In the genomic region with DNA sequence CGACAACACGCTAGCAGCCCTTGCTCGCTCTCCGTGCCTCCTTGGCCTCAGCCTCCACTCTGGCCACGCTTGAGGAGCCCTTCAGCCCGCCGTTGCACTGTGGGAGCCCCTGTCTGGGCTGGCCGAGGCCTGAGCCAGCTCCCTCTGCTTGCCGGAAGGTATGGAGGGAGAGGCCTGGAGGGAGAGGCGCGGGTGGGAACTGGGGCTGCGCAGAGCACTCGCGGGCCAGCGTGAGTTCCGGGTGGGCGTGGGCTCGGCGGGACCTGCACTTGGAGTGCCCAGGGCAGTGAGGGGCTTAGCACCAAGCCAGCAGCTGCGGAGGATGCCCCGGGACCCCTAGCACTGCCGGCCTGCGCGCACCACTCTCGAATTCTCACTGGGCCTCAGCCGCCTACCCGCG, we compare ENCODE assay signal across 22 cellular contexts. TPM values are rescaled to one million over a fixed set of nuclear protein-coding genes. Genes with fewer than 3 reads are reported as not detected.
DNase-seq lines count a peak whose midpoint lies in the region; ATAC-seq and TF ChIP-seq lines count a peak whose summit lies in the region.
"Had no signal": no experiment of that assay in that cellular context is flagged by ENCODE, and none has a peak within 500 bp of the region (broad histone marks: within the 10 kb centered on the region; RNA-seq: fewer than 3 reads in every experiment).

No MANE protein-coding gene starts in this region.

- intact Hi-C loops in spleen (cut with DNase I; ENCODE audit: low total_unique reads): no loop called here

- H3K9me3 ChIP-seq in spleen (peaks cover 0 to 5% (median 0%) of the 10 kb centered on the region in 8 donors), MM.1S (replicated peaks; ENCODE audit: insufficient read depth, low read length) (no peaks in the 10 kb centered on the region)
- H3K9me3 ChIP-seq: BE2C had no signal

- DNase-seq in glutamatergic neuron: peak; percentile 25
- peak; percentile 76 for DNase-seq in spleen
- DNase-seq in MM.1S: no peak
- DNase-seq in GM13976 (ENCODE audit: low spot score): no peak
- DNase-seq: 8988T; ACHN; BE2C; C1 segment of cervical spinal cord; CD4-positive, alpha-beta memory T cell; CD4-positive, CD25-positive, alpha-beta regulatory T cell; CD8-positive, alpha-beta memory T cell; COR-L47; DMS 273 treated with DMSO at 0.1 percent for 48 hours; DMS153; DMS79; DND-41; EL; GDM1 had no signal

- no peaks in the 10 kb centered on the region for H4K20me1 ChIP-seq in MM.1S (ENCODE audit: insufficient read depth, low read length)
- H4K20me1 ChIP-seq: BLaER1 had no signal

- H3K27ac ChIP-seq in spleen (no peak overlapping the region), MM.1S (ENCODE audit: low read length) (no peak overlapping the region)
- H3K27ac ChIP-seq: BLaER1 had no signal

- no peak overlapping the region for H3K4me3 Mint-ChIP-seq in glutamatergic neuron (ENCODE audit: unreplicated experiment)

- H3K9me2 ChIP-seq in MM.1S (replicated peaks; ENCODE audit: insufficient read depth, low read length): no peaks in the 10 kb centered on the region

- no peak for TF ChIP-seq POLR2A in spleen (IDR thresholded peaks at IDR 0.05)

- H3K4me3 ChIP-seq in spleen: no peak overlapping the region
- no peak overlapping the region for H3K4me3 ChIP-seq in MM.1S (ENCODE audit: low read length)
- H3K4me3 ChIP-seq: BLaER1, GM12878 had no signal

- H3K4me2 ChIP-seq in MM.1S (ENCODE audit: low read depth, low read length): no peak overlapping the region
- H3K4me2 ChIP-seq: BLaER1 had no signal

- TF ChIP-seq CTCF in glutamatergic neuron (IDR thresholded peaks at IDR 0.05; ENCODE audit: partially characterized antibody, unreplicated experiment): no peak
- no peak for TF ChIP-seq CTCF in spleen (IDR thresholded peaks at IDR 0.05 in 8 of 11, conservative IDR thresholded peaks at IDR 0.05 in 3 of 11)
- TF ChIP-seq CTCF in MM.1S (IDR thresholded peaks at IDR 0.05; ENCODE audit: low read length): no peak
- TF ChIP-seq CTCF in GM13976 (IDR thresholded peaks at IDR 0.05; ENCODE audit: borderline replicate concordance, control extremely low read depth, extremely low read depth, insufficient read depth, missing control alignments): no peak

- no peak for ATAC-seq in HG02588 (IDR thresholded peaks at IDR 0.05; ENCODE audit: unreplicated experiment)
- ATAC-seq: GM12878 had no signal

- peaks cover 7% of the 10 kb centered on the region for H3K4me1 Mint-ChIP-seq in glutamatergic neuron (ENCODE audit: low read depth, unreplicated experiment)

- no peak overlapping the region for H2AFZ ChIP-seq in MM.1S (ENCODE audit: low read length)

- no peaks in the 10 kb centered on the region for H3K79me2 ChIP-seq in MM.1S (ENCODE audit: low read length)

- peaks cover 10% of the 10 kb centered on the region for H3K9me3 Mint-ChIP-seq in glutamatergic neuron (ENCODE audit: unreplicated experiment)

- peaks cover 2 to 41% (median 23%) of the 10 kb centered on the region in 6 donors for H3K4me1 ChIP-seq in spleen
- no peaks in the 10 kb centered on the region for H3K4me1 ChIP-seq in MM.1S (ENCODE audit: low read length)
- H3K4me1 ChIP-seq: BE2C, BLaER1 had no signal

- H3K27me3 Mint-ChIP-seq in glutamatergic neuron (ENCODE audit: unreplicated experiment): peaks cover 13% of the 10 kb centered on the region

- no peak overlapping the region for H3K9ac ChIP-seq in MM.1S (ENCODE audit: low read length)
- H3K9ac ChIP-seq: BLaER1 had no signal

- H3K27me3 ChIP-seq in spleen (replicated peaks in 1 of 7): peaks cover 0 to 46% (median 33%) of the 10 kb centered on the region in 7 donors
- peaks cover 12% of the 10 kb centered on the region for H3K27me3 ChIP-seq in MM.1S (replicated peaks; ENCODE audit: insufficient read depth, low read length)

- no peak overlapping the region for H3K27ac Mint-ChIP-seq in glutamatergic neuron (ENCODE audit: unreplicated experiment)
- H3K27ac Mint-ChIP-seq: CD14-positive monocyte; CD4-positive, CD25-positive, alpha-beta regulatory T cell had no signal

- peaks cover 12% of the 10 kb centered on the region for H3K36me3 Mint-ChIP-seq in glutamatergic neuron (ENCODE audit: unreplicated experiment)
- H3K36me3 Mint-ChIP-seq: CD4-positive, CD25-positive, alpha-beta regulatory T cell had no signal

- in situ Hi-C loops in GM13976 (cut with MboI; ENCODE audit: low sequenced_read_pairs, unreplicated experiment): no loop called here

- WGBS in spleen, 5 donors: 94 to 99% (median 95%) methylated on average over 7 to 28 of the region's 28 CpGs

- no peaks in the 10 kb centered on the region for H3F3A ChIP-seq in MM.1S (ENCODE audit: insufficient read depth, low read length)

- H3K36me3 ChIP-seq in spleen: no peaks in the 10 kb centered on the region
- no peaks in the 10 kb centered on the region for H3K36me3 ChIP-seq in MM.1S (replicated peaks; ENCODE audit: insufficient read depth, low read length)
- H3K36me3 ChIP-seq: BE2C, BLaER1 had no signal

RNA-seq across cellular contexts. Expression of a gene that starts 15.7 kb away (rescaled TPM):
- total RNA-seq in glutamatergic neuron (ENCODE audit: unreplicated experiment): 27.0 TPM
- 10 to 100 TPM; 20.8 to 31.2 (median 23.7) TPM for total RNA-seq in spleen
- polyA plus RNA-seq in spleen: 10 to 100 TPM in 1 of 3 donors, 1 to 10 TPM in 2; 7.7 to 12.6 (median 8.4) TPM

Comparison
In these comparisons a context has a peak if more than half of its experiments do, and no peak if none do; other contexts are left out.
1. DNase-seq: peak in glutamatergic neuron (single experiment) and spleen (single experiment); none in MM.1S (single experiment) and GM13976 (single experiment).